ENCODE assay signal across 1 cellular context in the genomic region with DNA sequence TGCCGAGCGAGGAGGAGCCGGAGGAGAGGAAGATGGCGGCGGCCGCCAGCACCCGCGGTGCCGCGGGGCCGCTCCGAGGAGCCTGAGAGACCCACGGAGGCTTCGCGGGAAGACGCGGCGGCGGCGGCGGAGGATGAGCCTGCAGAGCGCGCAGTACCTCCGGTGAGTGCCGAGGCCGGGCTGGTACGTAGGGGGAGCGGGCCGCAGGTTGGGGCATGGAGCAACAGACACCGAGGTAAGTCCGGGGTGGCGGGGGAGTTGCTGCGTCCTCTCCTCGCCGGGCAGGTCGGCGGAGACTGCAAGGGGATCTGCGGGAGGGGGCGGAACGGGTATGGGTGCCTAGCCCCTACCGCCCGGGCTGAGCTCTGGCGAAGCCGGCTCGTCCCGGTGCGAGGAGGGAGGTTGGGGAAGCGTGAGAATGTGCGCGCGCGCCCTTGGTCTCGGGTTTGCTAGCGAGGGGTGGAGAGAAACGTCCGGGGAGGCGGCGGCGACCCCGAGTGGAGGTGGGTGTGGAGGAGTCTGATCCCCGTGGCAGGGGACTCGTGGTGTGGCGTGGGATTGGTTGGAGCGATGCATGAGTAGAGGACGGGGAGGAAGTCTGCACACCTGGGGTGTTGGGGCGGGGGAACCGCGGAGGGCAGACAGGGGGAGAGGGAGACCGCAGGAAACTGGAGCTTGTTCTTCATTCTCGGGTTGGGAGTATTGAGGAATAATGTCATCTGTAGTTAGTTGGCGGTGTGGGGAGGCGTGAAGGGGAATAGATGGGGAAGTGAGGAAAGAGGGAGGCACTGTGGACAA.
TF ChIP-seq lines count a peak whose summit lies in the region.

A gene with protein sequence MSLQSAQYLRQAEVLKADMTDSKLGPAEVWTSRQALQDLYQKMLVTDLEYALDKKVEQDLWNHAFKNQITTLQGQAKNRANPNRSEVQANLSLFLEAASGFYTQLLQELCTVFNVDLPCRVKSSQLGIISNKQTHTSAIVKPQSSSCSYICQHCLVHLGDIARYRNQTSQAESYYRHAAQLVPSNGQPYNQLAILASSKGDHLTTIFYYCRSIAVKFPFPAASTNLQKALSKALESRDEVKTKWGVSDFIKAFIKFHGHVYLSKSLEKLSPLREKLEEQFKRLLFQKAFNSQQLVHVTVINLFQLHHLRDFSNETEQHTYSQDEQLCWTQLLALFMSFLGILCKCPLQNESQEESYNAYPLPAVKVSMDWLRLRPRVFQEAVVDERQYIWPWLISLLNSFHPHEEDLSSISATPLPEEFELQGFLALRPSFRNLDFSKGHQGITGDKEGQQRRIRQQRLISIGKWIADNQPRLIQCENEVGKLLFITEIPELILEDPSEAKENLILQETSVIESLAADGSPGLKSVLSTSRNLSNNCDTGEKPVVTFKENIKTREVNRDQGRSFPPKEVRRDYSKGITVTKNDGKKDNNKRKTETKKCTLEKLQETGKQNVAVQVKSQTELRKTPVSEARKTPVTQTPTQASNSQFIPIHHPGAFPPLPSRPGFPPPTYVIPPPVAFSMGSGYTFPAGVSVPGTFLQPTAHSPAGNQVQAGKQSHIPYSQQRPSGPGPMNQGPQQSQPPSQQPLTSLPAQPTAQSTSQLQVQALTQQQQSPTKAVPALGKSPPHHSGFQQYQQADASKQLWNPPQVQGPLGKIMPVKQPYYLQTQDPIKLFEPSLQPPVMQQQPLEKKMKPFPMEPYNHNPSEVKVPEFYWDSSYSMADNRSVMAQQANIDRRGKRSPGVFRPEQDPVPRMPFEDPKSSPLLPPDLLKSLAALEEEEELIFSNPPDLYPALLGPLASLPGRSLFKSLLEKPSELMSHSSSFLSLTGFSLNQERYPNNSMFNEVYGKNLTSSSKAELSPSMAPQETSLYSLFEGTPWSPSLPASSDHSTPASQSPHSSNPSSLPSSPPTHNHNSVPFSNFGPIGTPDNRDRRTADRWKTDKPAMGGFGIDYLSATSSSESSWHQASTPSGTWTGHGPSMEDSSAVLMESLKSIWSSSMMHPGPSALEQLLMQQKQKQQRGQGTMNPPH (plus strand): TSS at position 12 of the 798 bp plus-strand sequence. CDS start 122 bp downstream, at position 134.

TF ChIP-seq in HepG2, 621 proteins besides CTCF, POLR2A, EP300 and RAD21 (continued from another document and continues in another):
- TF ChIP-seq, protein P1, sequence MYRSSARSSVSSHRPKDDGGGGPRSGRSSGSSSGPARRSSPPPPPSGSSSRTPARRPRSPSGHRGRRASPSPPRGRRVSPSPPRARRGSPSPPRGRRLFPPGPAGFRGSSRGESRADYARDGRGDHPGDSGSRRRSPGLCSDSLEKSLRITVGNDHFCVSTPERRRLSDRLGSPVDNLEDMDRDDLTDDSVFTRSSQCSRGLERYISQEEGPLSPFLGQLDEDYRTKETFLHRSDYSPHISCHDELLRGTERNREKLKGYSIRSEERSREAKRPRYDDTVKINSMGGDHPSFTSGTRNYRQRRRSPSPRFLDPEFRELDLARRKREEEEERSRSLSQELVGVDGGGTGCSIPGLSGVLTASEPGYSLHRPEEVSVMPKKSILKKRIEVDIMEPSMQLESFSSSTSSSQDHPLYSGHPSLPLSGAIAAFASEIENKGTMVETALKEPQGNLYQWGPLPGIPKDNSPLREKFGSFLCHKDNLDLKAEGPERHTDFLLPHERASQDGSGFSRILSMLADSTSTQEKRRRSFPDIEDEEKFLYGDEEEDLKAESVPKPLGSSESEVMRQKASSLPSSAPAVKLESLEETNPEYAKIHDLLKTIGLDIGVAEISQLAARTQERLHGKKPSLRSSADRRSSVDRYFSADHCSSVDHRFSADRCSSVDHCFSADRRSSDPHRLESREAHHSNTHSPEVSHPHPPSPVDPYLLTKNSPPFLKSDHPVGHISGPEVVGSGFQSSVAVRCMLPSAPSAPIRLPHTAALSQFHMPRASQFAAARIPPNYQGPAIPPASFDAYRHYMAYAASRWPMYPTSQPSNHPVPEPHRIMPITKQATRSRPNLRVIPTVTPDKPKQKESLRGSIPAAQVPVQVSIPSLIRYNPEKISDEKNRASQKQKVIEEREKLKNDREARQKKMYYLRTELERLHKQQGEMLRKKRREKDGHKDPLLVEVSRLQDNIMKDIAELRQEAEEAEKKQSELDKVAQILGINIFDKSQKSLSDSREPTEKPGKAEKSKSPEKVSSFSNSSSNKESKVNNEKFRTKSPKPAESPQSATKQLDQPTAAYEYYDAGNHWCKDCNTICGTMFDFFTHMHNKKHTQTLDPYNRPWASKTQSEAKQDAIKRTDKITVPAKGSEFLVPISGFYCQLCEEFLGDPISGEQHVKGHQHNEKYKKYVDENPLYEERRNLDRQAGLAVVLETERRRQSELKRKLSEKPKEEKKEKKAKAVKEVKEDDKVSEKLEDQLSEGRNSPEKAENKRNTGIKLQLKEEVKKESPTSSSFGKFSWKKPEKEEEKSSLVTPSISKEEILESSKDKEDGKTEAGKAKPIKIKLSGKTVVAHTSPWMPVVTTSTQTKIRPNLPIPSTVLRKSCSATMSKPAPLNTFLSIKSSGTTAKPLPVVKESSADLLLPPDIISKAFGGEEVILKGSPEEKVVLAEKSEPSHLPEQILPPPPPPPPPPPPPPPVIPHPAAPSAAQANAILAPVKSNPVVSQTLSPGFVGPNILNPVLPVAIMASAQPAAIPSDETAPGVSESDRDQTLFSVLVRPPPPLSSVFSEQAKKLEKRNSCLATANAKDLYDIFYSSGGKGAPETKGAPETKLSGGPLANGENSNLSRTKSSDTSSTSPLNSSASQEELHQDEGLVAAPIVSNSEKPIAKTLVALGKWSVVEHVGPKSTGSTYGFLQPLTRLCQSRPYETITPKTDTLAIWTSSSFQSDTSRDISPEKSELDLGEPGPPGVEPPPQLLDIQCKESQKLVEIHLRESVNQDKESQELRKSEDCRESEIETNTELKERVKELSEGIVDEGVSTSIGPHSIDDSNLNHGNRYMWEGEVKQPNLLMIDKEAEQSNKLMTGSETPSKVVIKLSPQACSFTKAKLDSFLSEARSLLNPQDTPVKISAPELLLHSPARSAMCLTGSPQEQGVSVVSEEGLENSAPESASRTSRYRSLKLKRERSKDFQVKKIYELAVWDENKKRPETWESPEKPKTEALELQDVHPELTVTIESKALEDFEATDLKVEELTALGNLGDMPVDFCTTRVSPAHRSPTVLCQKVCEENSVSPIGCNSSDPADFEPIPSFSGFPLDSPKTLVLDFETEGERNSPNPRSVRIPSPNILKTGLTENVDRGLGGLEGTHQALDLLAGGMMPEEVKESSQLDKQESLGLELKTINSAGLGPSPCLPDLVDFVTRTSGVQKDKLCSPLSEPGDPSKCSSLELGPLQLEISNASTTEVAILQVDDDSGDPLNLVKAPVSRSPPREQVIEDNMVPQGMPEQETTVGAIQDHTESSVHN (CRISPR knock-in tag; IDR thresholded peaks at IDR 0.05) = no peak
- TF ChIP-seq, protein P2, sequence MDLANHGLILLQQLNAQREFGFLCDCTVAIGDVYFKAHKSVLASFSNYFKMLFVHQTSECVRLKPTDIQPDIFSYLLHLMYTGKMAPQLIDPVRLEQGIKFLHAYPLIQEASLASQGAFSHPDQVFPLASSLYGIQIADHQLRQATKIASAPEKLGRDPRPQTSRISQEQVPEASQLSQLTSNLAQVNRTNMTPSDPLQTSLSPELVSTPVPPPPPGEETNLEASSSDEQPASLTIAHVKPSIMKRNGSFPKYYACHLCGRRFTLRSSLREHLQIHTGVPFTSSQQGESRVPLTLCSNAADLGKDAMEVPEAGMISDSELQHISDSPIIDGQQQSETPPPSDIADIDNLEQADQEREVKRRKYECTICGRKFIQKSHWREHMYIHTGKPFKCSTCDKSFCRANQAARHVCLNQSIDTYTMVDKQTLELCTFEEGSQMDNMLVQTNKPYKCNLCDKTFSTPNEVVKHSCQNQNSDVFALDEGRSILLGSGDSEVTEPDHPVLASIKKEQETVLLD (CRISPR knock-in tag; IDR thresholded peaks at IDR 0.05; ENCODE audit: low read depth) = 0 out of 2 replicates have a peak, but pooled peaks have one; percentile 32
- TF ChIP-seq, protein P3, sequence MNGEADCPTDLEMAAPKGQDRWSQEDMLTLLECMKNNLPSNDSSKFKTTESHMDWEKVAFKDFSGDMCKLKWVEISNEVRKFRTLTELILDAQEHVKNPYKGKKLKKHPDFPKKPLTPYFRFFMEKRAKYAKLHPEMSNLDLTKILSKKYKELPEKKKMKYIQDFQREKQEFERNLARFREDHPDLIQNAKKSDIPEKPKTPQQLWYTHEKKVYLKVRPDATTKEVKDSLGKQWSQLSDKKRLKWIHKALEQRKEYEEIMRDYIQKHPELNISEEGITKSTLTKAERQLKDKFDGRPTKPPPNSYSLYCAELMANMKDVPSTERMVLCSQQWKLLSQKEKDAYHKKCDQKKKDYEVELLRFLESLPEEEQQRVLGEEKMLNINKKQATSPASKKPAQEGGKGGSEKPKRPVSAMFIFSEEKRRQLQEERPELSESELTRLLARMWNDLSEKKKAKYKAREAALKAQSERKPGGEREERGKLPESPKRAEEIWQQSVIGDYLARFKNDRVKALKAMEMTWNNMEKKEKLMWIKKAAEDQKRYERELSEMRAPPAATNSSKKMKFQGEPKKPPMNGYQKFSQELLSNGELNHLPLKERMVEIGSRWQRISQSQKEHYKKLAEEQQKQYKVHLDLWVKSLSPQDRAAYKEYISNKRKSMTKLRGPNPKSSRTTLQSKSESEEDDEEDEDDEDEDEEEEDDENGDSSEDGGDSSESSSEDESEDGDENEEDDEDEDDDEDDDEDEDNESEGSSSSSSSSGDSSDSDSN (CRISPR knock-in tag; IDR thresholded peaks at IDR 0.05) = peak; percentile 65; the same call in 1 of the 2 replicates
- TF ChIP-seq HNRNPH1 (optimal IDR thresholded peaks at IDR 0.05; ENCODE audit: low read depth, low read length) = no peak
- no peak for TF ChIP-seq MED8 (CRISPR knock-in tag; IDR thresholded peaks at IDR 0.05; ENCODE audit: insufficient replicate concordance)
- no peak for TF ChIP-seq DNMT1 (CRISPR knock-in tag; IDR thresholded peaks at IDR 0.05)
- TF ChIP-seq IKZF4 (CRISPR knock-in tag; IDR thresholded peaks at IDR 0.05; ENCODE audit: borderline replicate concordance, low read depth, not compliant biosample characterization) = peak; percentile 57
- TF ChIP-seq, protein P4, sequence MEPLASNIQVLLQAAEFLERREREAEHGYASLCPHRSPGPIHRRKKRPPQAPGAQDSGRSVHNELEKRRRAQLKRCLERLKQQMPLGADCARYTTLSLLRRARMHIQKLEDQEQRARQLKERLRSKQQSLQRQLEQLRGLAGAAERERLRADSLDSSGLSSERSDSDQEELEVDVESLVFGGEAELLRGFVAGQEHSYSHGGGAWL (CRISPR knock-in tag; IDR thresholded peaks at IDR 0.05) = 0 out of 2 replicates have a peak, but pooled peaks have one; percentile 55
- TF ChIP-seq ZFAT (CRISPR knock-in tag; conservative IDR thresholded peaks at IDR 0.05) = no peak
- TF ChIP-seq, protein P5, sequence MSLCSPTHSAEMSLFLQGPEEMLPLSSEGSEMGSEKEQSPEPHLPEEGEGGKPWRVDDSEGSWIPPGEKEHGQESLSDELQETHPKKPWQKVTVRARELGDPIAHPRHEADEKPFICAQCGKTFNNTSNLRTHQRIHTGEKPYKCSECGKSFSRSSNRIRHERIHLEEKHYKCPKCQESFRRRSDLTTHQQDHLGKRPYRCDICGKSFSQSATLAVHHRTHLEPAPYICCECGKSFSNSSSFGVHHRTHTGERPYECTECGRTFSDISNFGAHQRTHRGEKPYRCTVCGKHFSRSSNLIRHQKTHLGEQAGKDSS (CRISPR knock-in tag; IDR thresholded peaks at IDR 0.05; ENCODE audit: borderline replicate concordance, low read depth) = 0 out of 2 replicates have a peak, but pooled peaks have one; percentile 11
- peak; percentile 46; the same call in 1 of the 2 replicates for TF ChIP-seq ZFY (CRISPR knock-in tag; IDR thresholded peaks at IDR 0.05)
- 0 out of 2 replicates have a peak, but pooled peaks have one; percentile 6 for TF ChIP-seq KMT2A (CRISPR knock-in tag; IDR thresholded peaks at IDR 0.05)
- no peak for TF ChIP-seq MAFF (IDR thresholded peaks at IDR 0.05; ENCODE audit: low read depth, low read length)
- TF ChIP-seq, protein P6, sequence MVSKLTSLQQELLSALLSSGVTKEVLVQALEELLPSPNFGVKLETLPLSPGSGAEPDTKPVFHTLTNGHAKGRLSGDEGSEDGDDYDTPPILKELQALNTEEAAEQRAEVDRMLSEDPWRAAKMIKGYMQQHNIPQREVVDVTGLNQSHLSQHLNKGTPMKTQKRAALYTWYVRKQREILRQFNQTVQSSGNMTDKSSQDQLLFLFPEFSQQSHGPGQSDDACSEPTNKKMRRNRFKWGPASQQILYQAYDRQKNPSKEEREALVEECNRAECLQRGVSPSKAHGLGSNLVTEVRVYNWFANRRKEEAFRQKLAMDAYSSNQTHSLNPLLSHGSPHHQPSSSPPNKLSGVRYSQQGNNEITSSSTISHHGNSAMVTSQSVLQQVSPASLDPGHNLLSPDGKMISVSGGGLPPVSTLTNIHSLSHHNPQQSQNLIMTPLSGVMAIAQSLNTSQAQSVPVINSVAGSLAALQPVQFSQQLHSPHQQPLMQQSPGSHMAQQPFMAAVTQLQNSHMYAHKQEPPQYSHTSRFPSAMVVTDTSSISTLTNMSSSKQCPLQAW (CRISPR knock-in tag; IDR thresholded peaks at IDR 0.05) = no peak
- 0 out of 2 replicates have a peak, but pooled peaks have one; percentile 40 for TF ChIP-seq ZNF235 (CRISPR knock-in tag; IDR thresholded peaks at IDR 0.05; ENCODE audit: borderline replicate concordance)
- TF ChIP-seq HOXD1 (CRISPR knock-in tag; IDR thresholded peaks at IDR 0.05) = peak; percentile 20; the same call in 1 of the 2 replicates
- no peak; the same call in 1 of the 2 replicates for TF ChIP-seq SAP130 (CRISPR knock-in tag; IDR thresholded peaks at IDR 0.05; ENCODE audit: low read depth)
- peak; percentile 58; the same call in 1 of the 2 replicates for TF ChIP-seq ZNF333 (CRISPR knock-in tag; IDR thresholded peaks at IDR 0.05; ENCODE audit: borderline replicate concordance)
- TF ChIP-seq KLF15 (CRISPR knock-in tag; IDR thresholded peaks at IDR 0.05; ENCODE audit: borderline replicate concordance) = no peak
- no peak for TF ChIP-seq ZNF766 (CRISPR knock-in tag; IDR thresholded peaks at IDR 0.05; ENCODE audit: borderline replicate concordance)
- TF ChIP-seq ZNF501 (CRISPR knock-in tag; IDR thresholded peaks at IDR 0.05) = no peak
- 0 out of 2 replicates have a peak, but pooled peaks have one; percentile 17 for TF ChIP-seq NFATC3 (CRISPR knock-in tag; IDR thresholded peaks at IDR 0.05)
- TF ChIP-seq, protein P7, sequence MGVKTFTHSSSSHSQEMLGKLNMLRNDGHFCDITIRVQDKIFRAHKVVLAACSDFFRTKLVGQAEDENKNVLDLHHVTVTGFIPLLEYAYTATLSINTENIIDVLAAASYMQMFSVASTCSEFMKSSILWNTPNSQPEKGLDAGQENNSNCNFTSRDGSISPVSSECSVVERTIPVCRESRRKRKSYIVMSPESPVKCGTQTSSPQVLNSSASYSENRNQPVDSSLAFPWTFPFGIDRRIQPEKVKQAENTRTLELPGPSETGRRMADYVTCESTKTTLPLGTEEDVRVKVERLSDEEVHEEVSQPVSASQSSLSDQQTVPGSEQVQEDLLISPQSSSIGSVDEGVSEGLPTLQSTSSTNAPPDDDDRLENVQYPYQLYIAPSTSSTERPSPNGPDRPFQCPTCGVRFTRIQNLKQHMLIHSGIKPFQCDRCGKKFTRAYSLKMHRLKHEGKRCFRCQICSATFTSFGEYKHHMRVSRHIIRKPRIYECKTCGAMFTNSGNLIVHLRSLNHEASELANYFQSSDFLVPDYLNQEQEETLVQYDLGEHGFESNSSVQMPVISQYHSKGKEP (CRISPR knock-in tag; IDR thresholded peaks at IDR 0.05) = no peak
- peak; percentile 86; the same call in 1 of the 2 replicates for TF ChIP-seq KAT7 (CRISPR knock-in tag; IDR thresholded peaks at IDR 0.05; ENCODE audit: borderline replicate concordance)
- no peak for TF ChIP-seq ZNF326 (CRISPR knock-in tag; IDR thresholded peaks at IDR 0.05; ENCODE audit: borderline replicate concordance)
- TF ChIP-seq THYN1 (CRISPR knock-in tag; IDR thresholded peaks at IDR 0.05; ENCODE audit: borderline replicate concordance, low read depth) = no peak
